In genomic region chr6:43725643-43726580, GRCh38 we compare ENCODE assay signal across 10 cellular contexts. TPM values are rescaled to one million over a fixed set of nuclear protein-coding genes. Genes with fewer than 3 reads are reported as not detected.
A peak's percentile ranks its signal among the peaks of the same experiment; 100 is the strongest.
DNase-seq lines count a peak whose midpoint lies in the region; ATAC-seq and TF ChIP-seq lines count a peak whose summit lies in the region.
"Had no signal": no experiment of that assay in that cellular context is flagged by ENCODE, and none has a peak within 500 bp of the region (broad histone marks: within the 10 kb centered on the region; RNA-seq: fewer than 3 reads in every experiment).

No MANE protein-coding gene starts in this region.

- H3K9me2 ChIP-seq in GM23248 (ENCODE audit: insufficient read depth) = no peaks in the 10 kb centered on the region

- 85 to 87% methylated on average over 7 of the region's 7 CpGs for WGBS in GM23248 (ENCODE audit: low coverage in 1 of 2, low lambda C conversion rate in 2 of 2, missing lambda C conversion rate in 2 of 2), 2 experiments

- H3K9me3 Mint-ChIP-seq in activated CD4-positive, alpha-beta memory T cell treated with anti-CD3 and anti-CD28 coated beads for 36 hours = peaks cover 7% of the 10 kb centered on the region

- no peak overlapping the region for H3K4me3 ChIP-seq in A673 (ENCODE audit: low read depth, low read length, poor library complexity, severe bottlenecking)
- no peak overlapping the region for H3K4me3 ChIP-seq in GM23248
- no peak overlapping the region for H3K4me3 ChIP-seq in left lung

- no peaks in the 10 kb centered on the region for H3K79me2 ChIP-seq in GM23248 (ENCODE audit: insufficient read depth)

- H3K9me3 ChIP-seq in A673 (ENCODE audit: low read depth, low read length, poor library complexity, severe bottlenecking) (peaks cover 9% of the 10 kb centered on the region), GM23248 (ENCODE audit: low read depth) (peaks cover 2% of the 10 kb centered on the region), left lung (peaks cover 0 to 13% of the 10 kb centered on the region in 2 donors)

- no TSS peak for BruUV-seq in A673 (replicated peaks; lab: Mats Ljungman, UMichigan)

- in situ Hi-C loops in GM23248 (cut with MboI) = no loop called here

- H3K27ac ChIP-seq in A673 (ENCODE audit: low read depth, low read length, poor library complexity, severe bottlenecking) (peak overlapping the region; percentile 36), GM23248 (no peak overlapping the region), left lung (peak overlapping the region in 1 of 2 donors; percentile 49)

- H3K4me3 Mint-ChIP-seq in activated CD4-positive, alpha-beta memory T cell treated with anti-CD3 and anti-CD28 coated beads for 36 hours = no peak overlapping the region

- H3K4me2 ChIP-seq in GM23248 (ENCODE audit: unreplicated experiment) = no peak overlapping the region

- H3K27me3 ChIP-seq in A673 (replicated peaks; ENCODE audit: insufficient read depth, low read depth, low read length, poor library complexity) (no peaks in the 10 kb centered on the region), GM23248 (replicated peaks; ENCODE audit: insufficient read depth) (no peaks in the 10 kb centered on the region), left lung (peaks cover 0 to 18% of the 10 kb centered on the region in 2 donors)

- CTCF ChIA-PET in A673 (lab: Charles Lee) = interaction anchor here (1.8 kb wide), 1 partner anchor 353 kb away, joined by 8 read pairs; no protein-coding TSS in a partner anchor
- CTCF ChIA-PET in activated CD4-positive, alpha-beta memory T cell treated with anti-CD3 and anti-CD28 coated beads for 36 hours (lab: Charles Lee) = interaction anchor here (0.9 to 6.1 kb wide), 9 partner anchors 34 to 354 kb away, joined by 3 to 55 read pairs (median 17); partner anchors contain the start of genes MRPS18A and VEGFA

- TF ChIP-seq CTCF in A673 (conservative IDR thresholded peaks at IDR 0.05; ENCODE audit: low read depth, low read length) (no peak), left lung (IDR thresholded peaks at IDR 0.05) (no peak)

- no peaks in the 10 kb centered on the region for H3K36me3 ChIP-seq in A673 (ENCODE audit: insufficient read depth, low read length, poor library complexity, severe bottlenecking)
- no peaks in the 10 kb centered on the region for H3K36me3 ChIP-seq in GM23248 (ENCODE audit: low read depth)
- no peaks in the 10 kb centered on the region for H3K36me3 ChIP-seq in left lung

- no peaks in the 10 kb centered on the region for H3K36me3 Mint-ChIP-seq in activated CD4-positive, alpha-beta memory T cell treated with anti-CD3 and anti-CD28 coated beads for 36 hours

- H3F3A ChIP-seq in GM23248 (ENCODE audit: insufficient read depth) = no peaks in the 10 kb centered on the region

- no peak for DNase-seq in A673 (ENCODE audit: low spot score)
- no peak for DNase-seq in GM23248
- DNase-seq in activated CD4-positive, alpha-beta memory T cell treated with anti-CD3 and anti-CD28 coated beads for 36 hours = no peak
- peak in 1 of 2 donors; percentile 15 for DNase-seq in left lung
- no peak for DNase-seq in NCI-H524 treated with DMSO at 0.1 percent for 48 hours (lab: John Stamatoyannopoulos, UW)
- no peak for DNase-seq in D341Med (ENCODE audit: low spot score)
- DNase-seq in NCI-H2029 treated with DMSO at 0.1 percent for 48 hours (lab: John Stamatoyannopoulos, UW) = no peak
- DNase-seq: anterior cingulate cortex, NCI-H1417 treated with DMSO at 0.1 percent for 48 hours had no signal

- peaks cover 21% of the 10 kb centered on the region for H3K4me1 ChIP-seq in A673 (ENCODE audit: insufficient read depth, low read length, poor library complexity, severe bottlenecking)
- peaks cover 15% of the 10 kb centered on the region for H3K4me1 ChIP-seq in GM23248 (ENCODE audit: insufficient read depth)
- peaks cover 16 to 32% of the 10 kb centered on the region in 2 donors for H3K4me1 ChIP-seq in left lung

- H3K9ac ChIP-seq in GM23248 = 0 out of 2 replicates have a peak overlapping the region, but pooled peaks have one; percentile 10

- no peaks in the 10 kb centered on the region for H4K20me1 ChIP-seq in GM23248 (ENCODE audit: insufficient read depth)

- ATAC-seq in left lung (peak; percentile 1), HG02798 (IDR thresholded peaks at IDR 0.05; ENCODE audit: poor library complexity, unreplicated experiment) (no peak)

- peaks cover 24% of the 10 kb centered on the region for H3K4me1 Mint-ChIP-seq in activated CD4-positive, alpha-beta memory T cell treated with anti-CD3 and anti-CD28 coated beads for 36 hours (ENCODE audit: low read depth)

- POLR2A ChIA-PET in A673 (lab: Charles Lee; ENCODE audit: low non-redundant PET) = no interaction called here
- POLR2A ChIA-PET in activated CD4-positive, alpha-beta memory T cell treated with anti-CD3 and anti-CD28 coated beads for 36 hours (lab: Charles Lee) = interaction anchor here (0.9 to 2.1 kb wide), 3 partner anchors 17 to 44 kb away, joined by 3 to 17 read pairs (median 3); partner anchors contain the start of genes MRPS18A and VEGFA

- no peak overlapping the region; the same call in 1 of the 2 replicates for H2AFZ ChIP-seq in GM23248

- intact Hi-C loops in A673 (cut with micrococcal nuclease; ENCODE audit: unreplicated experiment) = no loop called here
- intact Hi-C loops in activated CD4-positive, alpha-beta memory T cell treated with anti-CD3 and anti-CD28 coated beads for 36 hours (cut with micrococcal nuclease) = loop anchor here (1.0 to 2.0 kb wide), 2 partner anchors 44 to 59 kb away; partner anchors contain the start of gene VEGFA
- intact Hi-C loops in left lung (cut with DNase I) = no loop called here

- H3K27ac Mint-ChIP-seq in activated CD4-positive, alpha-beta memory T cell treated with anti-CD3 and anti-CD28 coated beads for 36 hours = peak overlapping the region; percentile 62

- H3K27me3 Mint-ChIP-seq in activated CD4-positive, alpha-beta memory T cell treated with anti-CD3 and anti-CD28 coated beads for 36 hours = no peaks in the 10 kb centered on the region

RNA-seq across cellular contexts. Expression of gene MRPS18A, which starts 38.3 kb away (rescaled TPM):
- total RNA-seq in A673 (2021) = 64.6 and 69.1 TPM in 2 replicates
- 21.0 and 33.7 TPM in 2 replicates for total RNA-seq in GM23248 (2014; rRNA removed; shearing (Covaris generic))
- 39.2 and 43.4 TPM in 2 replicates for polyA plus RNA-seq in GM23248 (2016; fragmentation: Nextera tagmentation; extraction: Ambion mirVana)
- total RNA-seq in activated CD4-positive, alpha-beta memory T cell treated with anti-CD3 and anti-CD28 coated beads for 36 hours = 10 to 100 TPM; 46.9 to 50.5 TPM
- 10 to 100 TPM; 27.0 to 32.5 TPM for total RNA-seq in left lung

RNA-seq across cellular contexts. Expression of gene VEGFA, which starts 44.1 kb away (rescaled TPM):
- total RNA-seq in A673 (2021) = 116 and 144 TPM in 2 replicates
- 197 and 241 TPM in 2 replicates for total RNA-seq in GM23248 (2014; rRNA removed; shearing (Covaris generic))
- 9.3 and 10.7 TPM in 2 replicates for polyA plus RNA-seq in GM23248 (2016; fragmentation: Nextera tagmentation; extraction: Ambion mirVana)
- total RNA-seq in activated CD4-positive, alpha-beta memory T cell treated with anti-CD3 and anti-CD28 coated beads for 36 hours = 10 to 100 TPM; 28.9 to 35.1 TPM
- 100 to 1,000 TPM; 147 to 154 TPM for total RNA-seq in left lung
